In genomic region chr19:35403116-35403760, GRCh38 we compare ENCODE assay signal across 24 cellular contexts. TPM values are rescaled to one million over a fixed set of nuclear protein-coding genes. Genes with fewer than 3 reads are reported as not detected.
DNase-seq lines count a peak whose midpoint lies in the region; ATAC-seq and TF ChIP-seq lines count a peak whose summit lies in the region.
"Had no signal": no experiment of that assay in that cellular context is flagged by ENCODE, and none has a peak within 500 bp of the region (broad histone marks: within the 10 kb centered on the region; RNA-seq: fewer than 3 reads in every experiment).

No MANE protein-coding gene starts in this region.

- peaks cover 2% of the 10 kb centered on the region for H3K36me3 Mint-ChIP-seq in T-helper 17 cell (ENCODE audit: low read depth)
- H3K36me3 Mint-ChIP-seq: mesothelial cell of epicardium; natural killer cell treated with Interleukin-12 subunit alpha and Interleukin-12 subunit beta and Interleukin-15 and Interleukin-18, amount 100 ng/mL, for 72 hours; T-cell had no signal

- H3K27me3 Mint-ChIP-seq in T-helper 17 cell, result peaks cover 8% of the 10 kb centered on the region

- H3K4me3 Mint-ChIP-seq in T-helper 17 cell, result no peak overlapping the region
- H3K4me3 Mint-ChIP-seq: activated T-helper 1 cell treated with anti-CD3 and anti-CD28 coated beads, Interleukin-12 subunit alpha, Interleukin-12 subunit beta, Interleukin-2, Interleukin-4 antibody, amounts not matched to agents 30 ng/mL and 10 ng/mL and 1 ng/mL, durations not matched to agents 14 hours and 24 hours and 36 hours; mesothelial cell of epicardium; natural killer cell treated with Interleukin-12 subunit alpha and Interleukin-12 subunit beta and Interleukin-15 and Interleukin-18, amount 100 ng/mL, for 72 hours; T-cell had no signal

- TF ChIP-seq POLR2A in erythroblast (IDR thresholded peaks at IDR 0.05; ENCODE audit: low read length), result no peak

- DNase-seq in activated CD4-positive, alpha-beta T cell treated with anti-CD3 and anti-CD28 coated beads, Interleukin-2, amount 50 U/mL, for 48 hours, result peak; percentile 10 to 18
- no peak for DNase-seq in activated CD4-positive, alpha-beta T cell treated with anti-CD3 and anti-CD28 coated beads, Interleukin-2, amount 50 U/mL, for 1 hour
- DNase-seq in ELF-1 (ENCODE audit: low read depth, low spot score) (peak; percentile 39), T-helper 17 cell (no peak), erythroblast (lab: John Stamatoyannopoulos, UW) (peak; percentile 31 to 77), NCI-H2029 treated with DMSO at 0.1 percent for 48 hours (lab: John Stamatoyannopoulos, UW) (no peak), AG08396 (ENCODE audit: low spot score) (no peak), HPDE6-E6E7 (ENCODE audit: extremely low spot score) (no peak)
- DNase-seq: activated CD8-positive, alpha-beta memory T cell treated with anti-CD3 and anti-CD28 coated beads for 24 hours; IMR-90; MG63; NCI-H774; SHP77 treated with DMSO at 0.1 percent for 48 hours had no signal

- H3K4me1 Mint-ChIP-seq in T-helper 17 cell, result peaks cover 5% of the 10 kb centered on the region

- no peak overlapping the region for H3K27ac Mint-ChIP-seq in T-helper 17 cell
- H3K27ac Mint-ChIP-seq: activated T-helper 1 cell treated with anti-CD3 and anti-CD28 coated beads, Interleukin-12 subunit alpha, Interleukin-12 subunit beta, Interleukin-2, Interleukin-4 antibody, amounts not matched to agents 30 ng/mL and 10 ng/mL and 1 ng/mL, durations not matched to agents 14 hours and 24 hours and 36 hours; mesothelial cell of epicardium; natural killer cell treated with Interleukin-12 subunit alpha and Interleukin-12 subunit beta and Interleukin-15 and Interleukin-18, amount 100 ng/mL, for 72 hours; T-cell had no signal

- ATAC-seq in T-helper 17 cell, result peak; percentile 39
- ATAC-seq: body of pancreas had no signal

- no peaks in the 10 kb centered on the region for H3K9me3 ChIP-seq in T-helper 17 cell (ENCODE audit: control insufficient read depth, low read length, poor library complexity, severe bottlenecking)
- H3K9me3 ChIP-seq: body of pancreas, MG63, prostate gland, suprapubic skin had no signal

RNA-seq across cellular contexts. Expression of gene GPR42, which starts 32.4 kb away (rescaled TPM):
- total RNA-seq in T-helper 17 cell, result under 1 TPM in 1 of 2 donors, not detected in 1; 0.20 TPM
- total RNA-seq: A172; activated T-helper 1 cell treated with anti-CD3 and anti-CD28 coated beads, Interleukin-12 subunit alpha, Interleukin-12 subunit beta, Interleukin-2, Interleukin-4 antibody, amounts not matched to agents 30 ng/mL and 10 ng/mL and 1 ng/mL, durations not matched to agents 14 hours and 24 hours and 36 hours; body of pancreas; Daoy; IMR-90; mesothelial cell of epicardium; prostate gland; smooth muscle cell; suprapubic skin; T-cell had no signal

RNA-seq across cellular contexts. Expression of gene FFAR2, which starts 44.8 kb away (rescaled TPM):
- total RNA-seq in T-helper 17 cell, result under 1 TPM; 0.16 to 0.55 TPM
- total RNA-seq: A172; activated T-helper 1 cell treated with anti-CD3 and anti-CD28 coated beads, Interleukin-12 subunit alpha, Interleukin-12 subunit beta, Interleukin-2, Interleukin-4 antibody, amounts not matched to agents 30 ng/mL and 10 ng/mL and 1 ng/mL, durations not matched to agents 14 hours and 24 hours and 36 hours; body of pancreas; Daoy; IMR-90; mesothelial cell of epicardium; natural killer cell treated with Interleukin-12 subunit alpha and Interleukin-12 subunit beta and Interleukin-15 and Interleukin-18, amount 100 ng/mL, for 72 hours; OCI-LY7; smooth muscle cell; T-cell had no signal

RNA-seq across cellular contexts. Expression of gene FFAR3, which starts 45.0 kb away (rescaled TPM):
- under 1 TPM; 0.70 to 0.78 TPM for total RNA-seq in T-helper 17 cell
- total RNA-seq: A172, body of pancreas, Daoy, IMR-90, smooth muscle cell, suprapubic skin had no signal

RNA-seq across cellular contexts. Expression of gene FFAR1, which starts 55.5 kb away (rescaled TPM):
- total RNA-seq in T-helper 17 cell, result 1 to 10 TPM in 1 of 2 donors, not detected in 1; 1.4 TPM
- total RNA-seq: A172, Daoy, IMR-90, smooth muscle cell, suprapubic skin had no signal

Comparison
In these comparisons a context has a peak if more than half of its experiments do, and no peak if none do; other contexts are left out.
1. DNase-seq: peak in activated CD4-positive, alpha-beta T cell treated with anti-CD3 and anti-CD28 coated beads, Interleukin-2, amount 50 U/mL, for 48 hours (2 of 2), ELF-1 (single experiment) and erythroblast (2 of 2); none in activated CD4-positive, alpha-beta T cell treated with anti-CD3 and anti-CD28 coated beads, Interleukin-2, amount 50 U/mL, for 1 hour (single experiment), T-helper 17 cell (0 of 3), NCI-H2029 treated with DMSO at 0.1 percent for 48 hours (single experiment), AG08396 (single experiment) and HPDE6-E6E7 (single experiment).